In genomic region chr7:112207106-112207592, GRCh38 we compare ENCODE assay signal across 8 cellular contexts. TPM values are rescaled to one million over a fixed set of nuclear protein-coding genes. Genes with fewer than 3 reads are reported as not detected.
DNase-seq lines count a peak whose midpoint lies in the region; ATAC-seq and TF ChIP-seq lines count a peak whose summit lies in the region.

No MANE protein-coding gene starts in this region.

- peaks cover 31% of the 10 kb centered on the region for H3K4me1 Mint-ChIP-seq in activated CD8-positive, alpha-beta T cell treated with anti-CD3 and anti-CD28 coated beads, Interleukin-2, amount 10 ng/mL, durations not matched to agents 7 days and 5 days (ENCODE audit: low read depth)
- H3K4me1 Mint-ChIP-seq in stimulated activated effector memory CD8-positive, alpha-beta T cell treated with anti-CD3 and anti-CD28 coated beads, Interleukin-12 subunit alpha, Interleukin-12 subunit beta, amount 100 ng/mL, for 72 hours: peaks cover 38% of the 10 kb centered on the region

- no peak for TF ChIP-seq CTCF in C4-2B (conservative IDR thresholded peaks at IDR 0.05)
- TF ChIP-seq CTCF in HEK293 (tag by site-specific recombination; IDR thresholded peaks at IDR 0.05): no peak

- no peaks in the 10 kb centered on the region for H3K9me3 Mint-ChIP-seq in activated CD8-positive, alpha-beta T cell treated with anti-CD3 and anti-CD28 coated beads, Interleukin-2, amount 10 ng/mL, durations not matched to agents 7 days and 5 days (ENCODE audit: insufficient read depth)
- no peaks in the 10 kb centered on the region for H3K9me3 Mint-ChIP-seq in stimulated activated effector memory CD8-positive, alpha-beta T cell treated with anti-CD3 and anti-CD28 coated beads, Interleukin-12 subunit alpha, Interleukin-12 subunit beta, amount 100 ng/mL, for 72 hours

- peak overlapping the region; percentile 86 for H3K27ac Mint-ChIP-seq in activated CD8-positive, alpha-beta T cell treated with anti-CD3 and anti-CD28 coated beads, Interleukin-2, amount 10 ng/mL, durations not matched to agents 7 days and 5 days
- peak overlapping the region; percentile 96 for H3K27ac Mint-ChIP-seq in stimulated activated effector memory CD8-positive, alpha-beta T cell treated with anti-CD3 and anti-CD28 coated beads, Interleukin-12 subunit alpha, Interleukin-12 subunit beta, amount 100 ng/mL, for 72 hours

- POLR2A ChIA-PET in HEK293 (lab: Yijun Ruan, JAX): interaction anchor here (1.1 to 3.6 kb wide), 6 partner anchors 7 to 248 kb away, joined by 3 to 24 read pairs (median 5); partner anchors contain the start of gene IFRD1
- POLR2A ChIA-PET in activated CD8-positive, alpha-beta T cell treated with anti-CD3 and anti-CD28 coated beads, Interleukin-2, amount 10 ng/mL, durations not matched to agents 7 days and 5 days (lab: Charles Lee): interaction anchor here (0.7 to 2.2 kb wide), 3 partner anchors 23 to 243 kb away, joined by 3 to 12 read pairs (median 4); partner anchors contain the start of gene IFRD1

- H3K4me3 ChIP-seq in HEK293 (ENCODE audit: low read depth, low read length) (peak overlapping the region; percentile 69), iPS-18c (ENCODE audit: insufficient read depth, low read depth, low read length) (peak overlapping the region; percentile 85)

- H3K9me3 ChIP-seq in HEK293 (ENCODE audit: control insufficient read depth, insufficient read depth, low read depth, low read length) (no peaks in the 10 kb centered on the region), iPS-18c (ENCODE audit: control insufficient read depth, insufficient read depth, low read length) (peaks cover 2% of the 10 kb centered on the region)

- H3K4me3 Mint-ChIP-seq in activated CD8-positive, alpha-beta T cell treated with anti-CD3 and anti-CD28 coated beads, Interleukin-2, amount 10 ng/mL, durations not matched to agents 7 days and 5 days: peak overlapping the region; percentile 93
- peak overlapping the region; percentile 99 for H3K4me3 Mint-ChIP-seq in stimulated activated effector memory CD8-positive, alpha-beta T cell treated with anti-CD3 and anti-CD28 coated beads, Interleukin-12 subunit alpha, Interleukin-12 subunit beta, amount 100 ng/mL, for 72 hours

- H3K27me3 Mint-ChIP-seq in activated CD8-positive, alpha-beta T cell treated with anti-CD3 and anti-CD28 coated beads, Interleukin-2, amount 10 ng/mL, durations not matched to agents 7 days and 5 days (ENCODE audit: low read depth): peaks cover 25% of the 10 kb centered on the region

- DNase-seq in activated CD8-positive, alpha-beta T cell treated with anti-CD3 and anti-CD28 coated beads, Interleukin-2, amount 10 ng/mL, durations not matched to agents 7 days and 5 days: peak; percentile 29
- DNase-seq in stimulated activated effector memory CD8-positive, alpha-beta T cell treated with anti-CD3 and anti-CD28 coated beads, Interleukin-12 subunit alpha, Interleukin-12 subunit beta, amount 100 ng/mL, for 72 hours (ENCODE audit: low spot score in 2 of 2): no peak

- no peak for ATAC-seq in activated CD8-positive, alpha-beta T cell treated with anti-CD3 and anti-CD28 coated beads, Interleukin-2, amount 10 ng/mL, durations not matched to agents 7 days and 5 days
- no peak for ATAC-seq in stimulated activated effector memory CD8-positive, alpha-beta T cell treated with anti-CD3 and anti-CD28 coated beads, Interleukin-12 subunit alpha, Interleukin-12 subunit beta, amount 100 ng/mL, for 72 hours
- ATAC-seq in GM19452 (IDR thresholded peaks at IDR 0.05; ENCODE audit: unreplicated experiment) (no peak), GM21528 (IDR thresholded peaks at IDR 0.05; ENCODE audit: low FRiP score, unreplicated experiment) (no peak), GM18498 (IDR thresholded peaks at IDR 0.05; ENCODE audit: unreplicated experiment) (no peak)

- no peaks in the 10 kb centered on the region for H3K36me3 ChIP-seq in HEK293 (ENCODE audit: control insufficient read depth in 2 of 2, insufficient read depth in 1 of 2, low read length in 2 of 2)

- H3K36me3 Mint-ChIP-seq in activated CD8-positive, alpha-beta T cell treated with anti-CD3 and anti-CD28 coated beads, Interleukin-2, amount 10 ng/mL, durations not matched to agents 7 days and 5 days (ENCODE audit: low read depth): peaks cover 3% of the 10 kb centered on the region
- no peaks in the 10 kb centered on the region for H3K36me3 Mint-ChIP-seq in stimulated activated effector memory CD8-positive, alpha-beta T cell treated with anti-CD3 and anti-CD28 coated beads, Interleukin-12 subunit alpha, Interleukin-12 subunit beta, amount 100 ng/mL, for 72 hours

- peaks cover 10% of the 10 kb centered on the region for H3K4me1 ChIP-seq in HEK293 (ENCODE audit: control insufficient read depth, insufficient read depth, low read length)

- peak overlapping the region; percentile 69 for H3K27ac ChIP-seq in C4-2B
- H3K27ac ChIP-seq in HEK293 (ENCODE audit: extremely low read depth, low read depth, low read length): peak overlapping the region; percentile 75; the same call in 1 of the 2 replicates

- CTCF ChIA-PET in HEK293 (lab: Yijun Ruan, JAX): interaction anchor here (0.9 kb wide), 1 partner anchor 56 kb away, joined by 3 read pairs; no protein-coding TSS in a partner anchor
- CTCF ChIA-PET in activated CD8-positive, alpha-beta T cell treated with anti-CD3 and anti-CD28 coated beads, Interleukin-2, amount 10 ng/mL, durations not matched to agents 7 days and 5 days (lab: Charles Lee): no interaction called here

TF ChIP-seq in HEK293, 187 proteins besides CTCF, POLR2A, EP300 and RAD21:
- 0 out of 2 replicates have a peak, but pooled peaks have one; percentile 10 for TF ChIP-seq ZFP37 (tag by site-specific recombination; IDR thresholded peaks at IDR 0.05)
- TF ChIP-seq ZNF335 (tag by site-specific recombination; conservative IDR thresholded peaks at IDR 0.05): peak; percentile 83; the same call in 1 of the 2 replicates
- TF ChIP-seq MEIS1 (CRISPR knock-in tag; IDR thresholded peaks at IDR 0.05; ENCODE audit: borderline replicate concordance): no peak
- TF ChIP-seq ZNF600 (tag by site-specific recombination; IDR thresholded peaks at IDR 0.05): 0 out of 2 replicates have a peak, but pooled peaks have one; percentile 6
TF ChIP-seq in HEK293: peak in this region for 3.

RNA-seq across cellular contexts. Expression of gene ZNF277, which starts 0.7 kb away (rescaled TPM):
- 10 to 100 TPM; 14.8 to 15.6 TPM for total RNA-seq in activated CD8-positive, alpha-beta T cell treated with anti-CD3 and anti-CD28 coated beads, Interleukin-2, amount 10 ng/mL, durations not matched to agents 7 days and 5 days

RNA-seq across cellular contexts. Expression of gene DOCK4, which starts 0.9 kb away (rescaled TPM):
- total RNA-seq in activated CD8-positive, alpha-beta T cell treated with anti-CD3 and anti-CD28 coated beads, Interleukin-2, amount 10 ng/mL, durations not matched to agents 7 days and 5 days: under 1 TPM; 0.10 to 0.18 TPM
